In the genomic region with DNA sequence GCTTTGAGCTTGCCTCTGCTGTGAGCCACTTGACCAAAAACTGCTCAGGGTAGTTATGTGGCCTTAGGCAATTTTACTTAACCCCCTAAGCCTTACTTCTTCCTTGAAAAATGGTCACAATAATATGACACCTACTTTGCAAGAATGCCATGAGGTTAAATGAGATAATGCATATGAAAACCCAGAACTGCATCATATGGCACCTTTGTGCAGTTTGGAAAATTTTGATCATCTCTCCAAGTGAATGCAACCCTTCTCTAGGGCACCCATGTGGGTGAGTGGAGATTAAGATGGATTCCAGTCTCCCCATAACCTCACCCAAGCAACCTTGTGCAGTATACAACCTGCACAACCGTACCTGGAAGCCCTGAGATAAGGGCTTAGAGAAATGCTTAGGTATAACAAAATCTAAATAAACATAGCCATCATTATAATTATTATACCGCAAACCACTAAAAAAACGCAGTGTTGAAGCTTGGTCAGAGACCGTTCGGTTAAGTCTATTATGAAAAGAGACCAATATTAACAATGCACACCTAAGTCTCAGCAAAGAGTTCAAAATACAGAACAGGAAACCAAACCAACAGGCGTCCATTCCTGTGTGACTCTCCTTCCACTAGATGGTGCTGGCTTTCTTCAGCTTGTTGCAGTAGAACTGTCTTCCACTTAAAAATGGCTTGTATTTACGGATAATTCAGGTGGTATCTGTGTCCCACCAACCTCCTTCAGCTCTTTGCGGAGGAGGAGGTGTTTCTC, we compare ENCODE assay signal across 1 cellular context.
TF ChIP-seq lines count a peak whose summit lies in the region.

No MANE protein-coding gene starts in this region.

TF ChIP-seq in GM23338, 12 proteins besides CTCF, POLR2A, EP300 and RAD21 (continued from another document):
- TF ChIP-seq, protein P1, sequence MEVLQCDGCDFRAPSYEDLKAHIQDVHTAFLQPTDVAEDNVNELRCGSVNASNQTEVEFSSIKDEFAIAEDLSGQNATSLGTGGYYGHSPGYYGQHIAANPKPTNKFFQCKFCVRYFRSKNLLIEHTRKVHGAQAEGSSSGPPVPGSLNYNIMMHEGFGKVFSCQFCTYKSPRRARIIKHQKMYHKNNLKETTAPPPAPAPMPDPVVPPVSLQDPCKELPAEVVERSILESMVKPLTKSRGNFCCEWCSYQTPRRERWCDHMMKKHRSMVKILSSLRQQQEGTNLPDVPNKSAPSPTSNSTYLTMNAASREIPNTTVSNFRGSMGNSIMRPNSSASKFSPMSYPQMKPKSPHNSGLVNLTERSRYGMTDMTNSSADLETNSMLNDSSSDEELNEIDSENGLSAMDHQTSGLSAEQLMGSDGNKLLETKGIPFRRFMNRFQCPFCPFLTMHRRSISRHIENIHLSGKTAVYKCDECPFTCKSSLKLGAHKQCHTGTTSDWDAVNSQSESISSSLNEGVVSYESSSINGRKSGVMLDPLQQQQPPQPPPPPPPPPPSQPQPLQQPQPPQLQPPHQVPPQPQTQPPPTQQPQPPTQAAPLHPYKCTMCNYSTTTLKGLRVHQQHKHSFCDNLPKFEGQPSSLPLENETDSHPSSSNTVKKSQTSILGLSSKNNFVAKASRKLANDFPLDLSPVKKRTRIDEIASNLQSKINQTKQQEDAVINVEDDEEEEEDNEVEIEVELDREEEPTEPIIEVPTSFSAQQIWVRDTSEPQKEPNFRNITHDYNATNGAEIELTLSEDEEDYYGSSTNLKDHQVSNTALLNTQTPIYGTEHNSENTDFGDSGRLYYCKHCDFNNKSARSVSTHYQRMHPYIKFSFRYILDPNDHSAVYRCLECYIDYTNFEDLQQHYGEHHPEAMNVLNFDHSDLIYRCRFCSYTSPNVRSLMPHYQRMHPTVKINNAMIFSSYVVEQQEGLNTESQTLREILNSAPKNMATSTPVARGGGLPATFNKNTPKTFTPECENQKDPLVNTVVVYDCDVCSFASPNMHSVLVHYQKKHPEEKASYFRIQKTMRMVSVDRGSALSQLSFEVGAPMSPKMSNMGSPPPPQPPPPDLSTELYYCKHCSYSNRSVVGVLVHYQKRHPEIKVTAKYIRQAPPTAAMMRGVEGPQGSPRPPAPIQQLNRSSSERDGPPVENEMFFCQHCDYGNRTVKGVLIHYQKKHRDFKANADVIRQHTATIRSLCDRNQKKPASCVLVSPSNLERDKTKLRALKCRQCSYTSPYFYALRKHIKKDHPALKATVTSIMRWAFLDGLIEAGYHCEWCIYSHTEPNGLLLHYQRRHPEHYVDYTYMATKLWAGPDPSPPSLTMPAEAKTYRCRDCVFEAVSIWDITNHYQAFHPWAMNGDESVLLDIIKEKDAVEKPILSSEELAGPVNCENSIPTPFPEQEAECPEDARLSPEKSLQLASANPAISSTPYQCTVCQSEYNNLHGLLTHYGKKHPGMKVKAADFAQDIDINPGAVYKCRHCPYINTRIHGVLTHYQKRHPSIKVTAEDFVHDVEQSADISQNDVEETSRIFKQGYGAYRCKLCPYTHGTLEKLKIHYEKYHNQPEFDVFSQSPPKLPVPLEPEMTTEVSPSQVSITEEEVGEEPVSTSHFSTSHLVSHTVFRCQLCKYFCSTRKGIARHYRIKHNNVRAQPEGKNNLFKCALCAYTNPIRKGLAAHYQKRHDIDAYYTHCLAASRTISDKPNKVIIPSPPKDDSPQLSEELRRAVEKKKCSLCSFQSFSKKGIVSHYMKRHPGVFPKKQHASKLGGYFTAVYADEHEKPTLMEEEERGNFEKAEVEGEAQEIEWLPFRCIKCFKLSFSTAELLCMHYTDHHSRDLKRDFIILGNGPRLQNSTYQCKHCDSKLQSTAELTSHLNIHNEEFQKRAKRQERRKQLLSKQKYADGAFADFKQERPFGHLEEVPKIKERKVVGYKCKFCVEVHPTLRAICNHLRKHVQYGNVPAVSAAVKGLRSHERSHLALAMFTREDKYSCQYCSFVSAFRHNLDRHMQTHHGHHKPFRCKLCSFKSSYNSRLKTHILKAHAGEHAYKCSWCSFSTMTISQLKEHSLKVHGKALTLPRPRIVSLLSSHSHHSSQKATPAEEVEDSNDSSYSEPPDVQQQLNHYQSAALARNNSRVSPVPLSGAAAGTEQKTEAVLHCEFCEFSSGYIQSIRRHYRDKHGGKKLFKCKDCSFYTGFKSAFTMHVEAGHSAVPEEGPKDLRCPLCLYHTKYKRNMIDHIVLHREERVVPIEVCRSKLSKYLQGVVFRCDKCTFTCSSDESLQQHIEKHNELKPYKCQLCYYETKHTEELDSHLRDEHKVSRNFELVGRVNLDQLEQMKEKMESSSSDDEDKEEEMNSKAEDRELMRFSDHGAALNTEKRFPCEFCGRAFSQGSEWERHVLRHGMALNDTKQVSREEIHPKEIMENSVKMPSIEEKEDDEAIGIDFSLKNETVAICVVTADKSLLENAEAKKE (CRISPR knock-in tag; IDR thresholded peaks at IDR 0.05) = peak; percentile 25; the same call in 1 of the 2 replicates
